In the genomic region with DNA sequence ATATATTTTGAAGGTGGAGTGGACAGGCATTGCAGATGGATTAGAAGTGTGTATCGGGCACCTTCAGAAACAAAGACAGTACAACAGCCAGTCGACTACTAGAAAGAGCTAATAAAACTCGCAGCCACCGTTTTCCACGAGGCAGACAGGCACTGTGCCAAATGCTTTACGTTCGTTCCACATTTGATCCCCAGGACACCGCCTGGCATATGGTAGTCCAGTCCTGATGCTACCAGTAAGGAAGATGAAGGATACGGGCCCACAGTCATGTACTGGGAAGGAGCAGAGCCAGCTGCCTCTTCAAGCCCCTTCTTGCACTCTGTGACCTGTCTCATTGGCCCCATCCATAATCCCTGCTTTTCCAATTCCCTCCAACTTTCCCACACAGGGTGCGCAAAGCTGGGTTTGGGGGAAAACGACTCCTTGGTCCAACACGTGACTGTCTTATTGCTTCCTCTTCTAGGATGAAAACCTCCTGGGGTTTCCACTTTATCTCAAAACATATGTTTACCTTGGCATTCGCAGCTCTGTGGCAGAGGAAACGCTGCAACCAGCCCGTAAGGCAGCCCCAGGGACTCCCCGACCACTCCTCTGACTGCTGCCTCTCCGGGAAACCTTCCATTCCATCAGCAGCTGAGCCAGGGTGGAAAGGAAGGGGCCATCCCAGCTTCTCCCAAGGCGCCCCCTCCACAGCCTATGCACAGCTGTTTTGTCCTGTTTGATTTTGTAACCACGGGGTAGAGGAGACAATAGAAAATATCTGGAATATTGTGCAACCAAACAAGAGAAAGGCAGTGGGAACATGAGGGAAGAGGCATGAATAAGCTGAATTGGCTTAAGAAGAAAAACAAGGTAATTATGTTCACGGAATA, we compare ENCODE assay signal across 1 cellular context.
TF ChIP-seq lines count a peak whose summit lies in the region.

No MANE protein-coding gene starts in this region.

TF ChIP-seq in HEK293, 187 proteins besides CTCF, POLR2A, EP300 and RAD21 (continued from another document and continues in another):
- TF ChIP-seq, protein P1, sequence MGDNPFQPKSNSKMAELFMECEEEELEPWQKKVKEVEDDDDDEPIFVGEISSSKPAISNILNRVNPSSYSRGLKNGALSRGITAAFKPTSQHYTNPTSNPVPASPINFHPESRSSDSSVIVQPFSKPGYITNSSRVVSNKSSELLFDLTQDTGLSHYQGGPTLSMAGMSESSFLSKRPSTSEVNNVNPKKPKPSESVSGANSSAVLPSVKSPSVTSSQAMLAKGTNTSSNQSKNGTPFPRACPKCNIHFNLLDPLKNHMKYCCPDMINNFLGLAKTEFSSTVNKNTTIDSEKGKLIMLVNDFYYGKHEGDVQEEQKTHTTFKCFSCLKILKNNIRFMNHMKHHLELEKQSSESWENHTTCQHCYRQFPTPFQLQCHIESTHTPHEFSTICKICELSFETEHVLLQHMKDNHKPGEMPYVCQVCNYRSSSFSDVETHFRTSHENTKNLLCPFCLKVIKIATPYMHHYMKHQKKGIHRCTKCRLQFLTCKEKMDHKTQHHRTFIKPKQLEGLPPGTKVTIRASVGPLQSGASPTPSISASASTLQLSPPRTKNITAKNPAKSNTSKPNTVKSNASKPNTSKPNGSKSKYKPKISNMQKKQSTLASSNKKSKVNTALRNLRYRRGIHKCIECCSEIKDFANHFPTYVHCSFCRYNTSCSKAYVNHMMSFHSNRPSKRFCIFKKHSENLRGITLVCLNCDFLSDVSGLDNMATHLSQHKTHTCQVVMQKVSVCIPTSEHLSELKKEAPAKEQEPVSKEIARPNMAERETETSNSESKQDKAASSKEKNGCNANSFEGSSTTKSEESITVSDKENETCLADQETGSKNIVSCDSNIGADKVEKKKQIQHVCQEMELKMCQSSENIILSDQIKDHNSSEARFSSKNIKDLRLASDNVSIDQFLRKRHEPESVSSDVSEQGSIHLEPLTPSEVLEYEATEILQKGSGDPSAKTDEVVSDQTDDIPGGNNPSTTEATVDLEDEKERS (tag by site-specific recombination; IDR thresholded peaks at IDR 0.05), result no peak
- TF ChIP-seq ZNF561 (tag by site-specific recombination; IDR thresholded peaks at IDR 0.05; ENCODE audit: borderline replicate concordance), result no peak
- no peak for TF ChIP-seq KLF8 (tag by site-specific recombination; IDR thresholded peaks at IDR 0.05)
- TF ChIP-seq FEZF1 (tag by site-specific recombination; IDR thresholded peaks at IDR 0.05), result peak; percentile 79
- TF ChIP-seq ZNF560 (tag by site-specific recombination; IDR thresholded peaks at IDR 0.05; ENCODE audit: borderline replicate concordance), result no peak
- TF ChIP-seq HOXC10 (CRISPR knock-in tag; IDR thresholded peaks at IDR 0.05), result no peak
- TF ChIP-seq ZNF596 (tag by site-specific recombination; IDR thresholded peaks at IDR 0.05), result no peak
- no peak for TF ChIP-seq SCRT2 (tag by site-specific recombination; IDR thresholded peaks at IDR 0.05)
- no peak for TF ChIP-seq OVOL3 (tag by site-specific recombination; IDR thresholded peaks at IDR 0.05)
- TF ChIP-seq HOXD13 (CRISPR knock-in tag; IDR thresholded peaks at IDR 0.05; ENCODE audit: borderline replicate concordance), result no peak
- TF ChIP-seq, protein P2, sequence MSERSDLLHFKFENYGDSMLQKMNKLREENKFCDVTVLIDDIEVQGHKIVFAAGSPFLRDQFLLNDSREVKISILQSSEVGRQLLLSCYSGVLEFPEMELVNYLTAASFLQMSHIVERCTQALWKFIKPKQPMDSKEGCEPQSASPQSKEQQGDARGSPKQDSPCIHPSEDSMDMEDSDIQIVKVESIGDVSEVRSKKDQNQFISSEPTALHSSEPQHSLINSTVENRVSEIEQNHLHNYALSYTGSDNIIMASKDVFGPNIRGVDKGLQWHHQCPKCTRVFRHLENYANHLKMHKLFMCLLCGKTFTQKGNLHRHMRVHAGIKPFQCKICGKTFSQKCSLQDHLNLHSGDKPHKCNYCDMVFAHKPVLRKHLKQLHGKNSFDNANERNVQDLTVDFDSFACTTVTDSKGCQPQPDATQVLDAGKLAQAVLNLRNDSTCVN (tag by site-specific recombination; optimal IDR thresholded peaks at IDR 0.05), result no peak
- no peak for TF ChIP-seq HOXA7 (CRISPR knock-in tag; IDR thresholded peaks at IDR 0.05; ENCODE audit: borderline replicate concordance)
- TF ChIP-seq ZNF10 (tag by site-specific recombination; IDR thresholded peaks at IDR 0.05), result no peak
- TF ChIP-seq SP3 (tag by site-specific recombination; IDR thresholded peaks at IDR 0.05), result no peak
- TF ChIP-seq, protein P3, sequence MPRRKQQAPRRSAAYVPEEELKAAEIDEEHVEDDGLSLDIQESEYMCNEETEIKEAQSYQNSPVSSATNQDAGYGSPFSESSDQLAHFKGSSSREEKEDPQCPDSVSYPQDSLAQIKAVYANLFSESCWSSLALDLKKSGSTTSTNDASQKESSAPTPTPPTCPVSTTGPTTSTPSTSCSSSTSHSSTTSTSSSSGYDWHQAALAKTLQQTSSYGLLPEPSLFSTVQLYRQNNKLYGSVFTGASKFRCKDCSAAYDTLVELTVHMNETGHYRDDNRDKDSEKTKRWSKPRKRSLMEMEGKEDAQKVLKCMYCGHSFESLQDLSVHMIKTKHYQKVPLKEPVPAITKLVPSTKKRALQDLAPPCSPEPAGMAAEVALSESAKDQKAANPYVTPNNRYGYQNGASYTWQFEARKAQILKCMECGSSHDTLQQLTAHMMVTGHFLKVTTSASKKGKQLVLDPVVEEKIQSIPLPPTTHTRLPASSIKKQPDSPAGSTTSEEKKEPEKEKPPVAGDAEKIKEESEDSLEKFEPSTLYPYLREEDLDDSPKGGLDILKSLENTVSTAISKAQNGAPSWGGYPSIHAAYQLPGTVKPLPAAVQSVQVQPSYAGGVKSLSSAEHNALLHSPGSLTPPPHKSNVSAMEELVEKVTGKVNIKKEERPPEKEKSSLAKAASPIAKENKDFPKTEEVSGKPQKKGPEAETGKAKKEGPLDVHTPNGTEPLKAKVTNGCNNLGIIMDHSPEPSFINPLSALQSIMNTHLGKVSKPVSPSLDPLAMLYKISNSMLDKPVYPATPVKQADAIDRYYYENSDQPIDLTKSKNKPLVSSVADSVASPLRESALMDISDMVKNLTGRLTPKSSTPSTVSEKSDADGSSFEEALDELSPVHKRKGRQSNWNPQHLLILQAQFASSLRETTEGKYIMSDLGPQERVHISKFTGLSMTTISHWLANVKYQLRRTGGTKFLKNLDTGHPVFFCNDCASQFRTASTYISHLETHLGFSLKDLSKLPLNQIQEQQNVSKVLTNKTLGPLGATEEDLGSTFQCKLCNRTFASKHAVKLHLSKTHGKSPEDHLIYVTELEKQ (tag by site-specific recombination; IDR thresholded peaks at IDR 0.05; ENCODE audit: borderline replicate concordance), result no peak
- no peak for TF ChIP-seq GLIS2 (tag by site-specific recombination; IDR thresholded peaks at IDR 0.05)
- TF ChIP-seq ZBTB1 (tag by site-specific recombination; IDR thresholded peaks at IDR 0.05), result no peak
- TF ChIP-seq ZXDB (tag by site-specific recombination; IDR thresholded peaks at IDR 0.05), result 0 out of 2 replicates have a peak, but pooled peaks have one; percentile 48
- no peak for TF ChIP-seq ZNF654 (tag by site-specific recombination; IDR thresholded peaks at IDR 0.05; ENCODE audit: low read depth)
- TF ChIP-seq GLIS1 (tag by site-specific recombination; IDR thresholded peaks at IDR 0.05), result peak; percentile 96
- no peak for TF ChIP-seq ZNF548 (tag by site-specific recombination; IDR thresholded peaks at IDR 0.05)
- no peak for TF ChIP-seq ZNF473 (tag by site-specific recombination; IDR thresholded peaks at IDR 0.05)
- TF ChIP-seq, protein P4, sequence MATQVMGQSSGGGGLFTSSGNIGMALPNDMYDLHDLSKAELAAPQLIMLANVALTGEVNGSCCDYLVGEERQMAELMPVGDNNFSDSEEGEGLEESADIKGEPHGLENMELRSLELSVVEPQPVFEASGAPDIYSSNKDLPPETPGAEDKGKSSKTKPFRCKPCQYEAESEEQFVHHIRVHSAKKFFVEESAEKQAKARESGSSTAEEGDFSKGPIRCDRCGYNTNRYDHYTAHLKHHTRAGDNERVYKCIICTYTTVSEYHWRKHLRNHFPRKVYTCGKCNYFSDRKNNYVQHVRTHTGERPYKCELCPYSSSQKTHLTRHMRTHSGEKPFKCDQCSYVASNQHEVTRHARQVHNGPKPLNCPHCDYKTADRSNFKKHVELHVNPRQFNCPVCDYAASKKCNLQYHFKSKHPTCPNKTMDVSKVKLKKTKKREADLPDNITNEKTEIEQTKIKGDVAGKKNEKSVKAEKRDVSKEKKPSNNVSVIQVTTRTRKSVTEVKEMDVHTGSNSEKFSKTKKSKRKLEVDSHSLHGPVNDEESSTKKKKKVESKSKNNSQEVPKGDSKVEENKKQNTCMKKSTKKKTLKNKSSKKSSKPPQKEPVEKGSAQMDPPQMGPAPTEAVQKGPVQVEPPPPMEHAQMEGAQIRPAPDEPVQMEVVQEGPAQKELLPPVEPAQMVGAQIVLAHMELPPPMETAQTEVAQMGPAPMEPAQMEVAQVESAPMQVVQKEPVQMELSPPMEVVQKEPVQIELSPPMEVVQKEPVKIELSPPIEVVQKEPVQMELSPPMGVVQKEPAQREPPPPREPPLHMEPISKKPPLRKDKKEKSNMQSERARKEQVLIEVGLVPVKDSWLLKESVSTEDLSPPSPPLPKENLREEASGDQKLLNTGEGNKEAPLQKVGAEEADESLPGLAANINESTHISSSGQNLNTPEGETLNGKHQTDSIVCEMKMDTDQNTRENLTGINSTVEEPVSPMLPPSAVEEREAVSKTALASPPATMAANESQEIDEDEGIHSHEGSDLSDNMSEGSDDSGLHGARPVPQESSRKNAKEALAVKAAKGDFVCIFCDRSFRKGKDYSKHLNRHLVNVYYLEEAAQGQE (tag by site-specific recombination; IDR thresholded peaks at IDR 0.05), result no peak
- no peak for TF ChIP-seq YY1 (tag by site-specific recombination; IDR thresholded peaks at IDR 0.05)
- TF ChIP-seq ZNF2 (tag by site-specific recombination; IDR thresholded peaks at IDR 0.05), result no peak
- TF ChIP-seq ZNF37A (tag by site-specific recombination; IDR thresholded peaks at IDR 0.05), result no peak
- no peak for TF ChIP-seq ZNF777 (tag by site-specific recombination; IDR thresholded peaks at IDR 0.05; ENCODE audit: borderline replicate concordance)
- TF ChIP-seq ZNF660 (tag by site-specific recombination; IDR thresholded peaks at IDR 0.05), result no peak
- TF ChIP-seq ZNF658 (tag by site-specific recombination; IDR thresholded peaks at IDR 0.05), result no peak
- TF ChIP-seq, protein P5, sequence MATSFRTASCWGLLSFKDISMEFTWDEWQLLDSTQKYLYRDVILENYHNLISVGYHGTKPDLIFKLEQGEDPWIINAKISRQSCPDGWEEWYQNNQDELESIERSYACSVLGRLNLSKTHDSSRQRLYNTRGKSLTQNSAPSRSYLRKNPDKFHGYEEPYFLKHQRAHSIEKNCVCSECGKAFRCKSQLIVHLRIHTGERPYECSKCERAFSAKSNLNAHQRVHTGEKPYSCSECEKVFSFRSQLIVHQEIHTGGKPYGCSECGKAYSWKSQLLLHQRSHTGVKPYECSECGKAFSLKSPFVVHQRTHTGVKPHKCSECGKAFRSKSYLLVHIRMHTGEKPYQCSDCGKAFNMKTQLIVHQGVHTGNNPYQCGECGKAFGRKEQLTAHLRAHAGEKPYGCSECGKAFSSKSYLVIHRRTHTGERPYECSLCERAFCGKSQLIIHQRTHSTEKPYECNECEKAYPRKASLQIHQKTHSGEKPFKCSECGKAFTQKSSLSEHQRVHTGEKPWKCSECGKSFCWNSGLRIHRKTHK (tag by site-specific recombination; IDR thresholded peaks at IDR 0.05), result no peak
- TF ChIP-seq ZNF48 (tag by site-specific recombination; IDR thresholded peaks at IDR 0.05), result no peak
- TF ChIP-seq ZNF239 (tag by site-specific recombination; IDR thresholded peaks at IDR 0.05), result no peak
- TF ChIP-seq, protein P6, sequence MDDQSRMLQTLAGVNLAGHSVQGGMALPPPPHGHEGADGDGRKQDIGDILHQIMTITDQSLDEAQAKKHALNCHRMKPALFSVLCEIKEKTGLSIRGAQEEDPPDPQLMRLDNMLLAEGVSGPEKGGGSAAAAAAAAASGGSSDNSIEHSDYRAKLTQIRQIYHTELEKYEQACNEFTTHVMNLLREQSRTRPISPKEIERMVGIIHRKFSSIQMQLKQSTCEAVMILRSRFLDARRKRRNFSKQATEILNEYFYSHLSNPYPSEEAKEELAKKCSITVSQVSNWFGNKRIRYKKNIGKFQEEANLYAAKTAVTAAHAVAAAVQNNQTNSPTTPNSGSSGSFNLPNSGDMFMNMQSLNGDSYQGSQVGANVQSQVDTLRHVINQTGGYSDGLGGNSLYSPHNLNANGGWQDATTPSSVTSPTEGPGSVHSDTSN (CRISPR knock-in tag; IDR thresholded peaks at IDR 0.05), result no peak
- TF ChIP-seq, protein P7, sequence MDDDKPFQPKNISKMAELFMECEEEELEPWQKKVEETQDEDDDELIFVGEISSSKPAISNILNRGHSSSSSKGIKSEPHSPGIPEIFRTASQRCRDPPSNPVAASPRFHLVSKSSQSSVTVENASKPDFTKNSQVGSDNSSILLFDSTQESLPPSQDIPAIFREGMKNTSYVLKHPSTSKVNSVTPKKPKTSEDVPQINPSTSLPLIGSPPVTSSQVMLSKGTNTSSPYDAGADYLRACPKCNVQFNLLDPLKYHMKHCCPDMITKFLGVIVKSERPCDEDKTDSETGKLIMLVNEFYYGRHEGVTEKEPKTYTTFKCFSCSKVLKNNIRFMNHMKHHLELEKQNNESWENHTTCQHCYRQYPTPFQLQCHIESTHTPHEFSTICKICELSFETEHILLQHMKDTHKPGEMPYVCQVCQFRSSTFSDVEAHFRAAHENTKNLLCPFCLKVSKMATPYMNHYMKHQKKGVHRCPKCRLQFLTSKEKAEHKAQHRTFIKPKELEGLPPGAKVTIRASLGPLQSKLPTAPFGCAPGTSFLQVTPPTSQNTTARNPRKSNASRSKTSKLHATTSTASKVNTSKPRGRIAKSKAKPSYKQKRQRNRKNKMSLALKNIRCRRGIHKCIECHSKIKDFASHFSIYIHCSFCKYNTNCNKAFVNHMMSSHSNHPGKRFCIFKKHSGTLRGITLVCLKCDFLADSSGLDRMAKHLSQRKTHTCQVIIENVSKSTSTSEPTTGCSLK (tag by site-specific recombination; IDR thresholded peaks at IDR 0.05), result no peak
- peak; percentile 79; the same call in 1 of the 2 replicates for TF ChIP-seq ZNF530 (tag by site-specific recombination; IDR thresholded peaks at IDR 0.05; ENCODE audit: low read depth)
- TF ChIP-seq SCRT1 (tag by site-specific recombination; IDR thresholded peaks at IDR 0.05; ENCODE audit: borderline replicate concordance), result no peak
- TF ChIP-seq, protein P8, sequence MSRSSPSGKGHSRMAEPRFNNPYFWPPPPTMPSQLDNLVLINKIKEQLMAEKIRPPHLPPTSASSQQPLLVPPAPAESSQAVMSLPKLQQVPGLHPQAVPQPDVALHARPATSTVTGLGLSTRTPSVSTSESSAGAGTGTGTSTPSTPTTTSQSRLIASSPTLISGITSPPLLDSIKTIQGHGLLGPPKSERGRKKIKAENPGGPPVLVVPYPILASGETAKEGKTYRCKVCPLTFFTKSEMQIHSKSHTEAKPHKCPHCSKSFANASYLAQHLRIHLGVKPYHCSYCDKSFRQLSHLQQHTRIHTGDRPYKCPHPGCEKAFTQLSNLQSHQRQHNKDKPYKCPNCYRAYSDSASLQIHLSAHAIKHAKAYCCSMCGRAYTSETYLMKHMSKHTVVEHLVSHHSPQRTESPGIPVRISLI (tag by site-specific recombination; IDR thresholded peaks at IDR 0.05), result no peak
- TF ChIP-seq, protein P9, sequence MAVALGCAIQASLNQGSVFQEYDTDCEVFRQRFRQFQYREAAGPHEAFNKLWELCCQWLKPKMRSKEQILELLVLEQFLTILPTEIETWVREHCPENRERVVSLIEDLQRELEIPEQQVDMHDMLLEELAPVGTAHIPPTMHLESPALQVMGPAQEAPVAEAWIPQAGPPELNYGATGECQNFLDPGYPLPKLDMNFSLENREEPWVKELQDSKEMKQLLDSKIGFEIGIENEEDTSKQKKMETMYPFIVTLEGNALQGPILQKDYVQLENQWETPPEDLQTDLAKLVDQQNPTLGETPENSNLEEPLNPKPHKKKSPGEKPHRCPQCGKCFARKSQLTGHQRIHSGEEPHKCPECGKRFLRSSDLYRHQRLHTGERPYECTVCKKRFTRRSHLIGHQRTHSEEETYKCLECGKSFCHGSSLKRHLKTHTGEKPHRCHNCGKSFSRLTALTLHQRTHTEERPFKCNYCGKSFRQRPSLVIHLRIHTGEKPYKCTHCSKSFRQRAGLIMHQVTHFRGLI (tag by site-specific recombination; IDR thresholded peaks at IDR 0.05), result no peak
